In genomic region chr1:35718492-35719336, GRCh38 we compare ENCODE assay signal across 8 cellular contexts. TPM values are rescaled to one million over a fixed set of nuclear protein-coding genes. Genes with fewer than 3 reads are reported as not detected.
DNase-seq lines count a peak whose midpoint lies in the region; ATAC-seq, FAIRE-seq and TF ChIP-seq lines count a peak whose summit lies in the region.

Gene C1orf216, minus strand, starts transcription at chr1:35718884. Its CDS starts 2,563 bp downstream, at chr1:35716321.

- peak within 1 kb of the TSS; percentile 81 for H3K4me2 ChIP-seq in mammary epithelial cell (ENCODE audit: insufficient read depth, low read depth, low read length)

- ATAC-seq in GM21576 (IDR thresholded peaks at IDR 0.05; ENCODE audit: unreplicated experiment) (peak; percentile 47), activated B cell treated with CpG ODN at 0.5 μM for 24 hours (ENCODE audit: low read depth) (peak; percentile 69), HG02623 (IDR thresholded peaks at IDR 0.05; ENCODE audit: unreplicated experiment) (no peak)

- POLR2A ChIA-PET in activated B cell treated with CpG ODN at 0.5 μM for 24 hours (lab: Charles Lee), result interaction anchor here (1.3 kb wide), 1 partner anchor 51 kb away, joined by 4 read pairs; the partner anchor contains the start of gene CLSPN

- DNase-seq in D721Med (ENCODE audit: insufficient read length, low spot score) (peak; percentile 49), MV-4-11 (lab: John Stamatoyannopoulos, UW) (peak; percentile 55), activated B cell treated with CpG ODN at 0.5 μM for 24 hours (peak; percentile 59), mammary epithelial cell (peak; percentile 72), iPS-NIHi7 (ENCODE audit: extremely low spot score) (peak; percentile 67), spleen (peak; percentile 88)

- peaks cover 6% of the 10 kb centered on the region for H3K36me3 Mint-ChIP-seq in activated B cell treated with CpG ODN at 0.5 μM for 24 hours (ENCODE audit: low read depth)

- FAIRE-seq in D721Med (lab: Jason Lieb, UNC), result no peak

- H3K79me2 ChIP-seq in mammary epithelial cell (ENCODE audit: insufficient read depth, low read length), result peaks cover 45% of the 10 kb centered on the region

- dilution Hi-C loops in mammary epithelial cell (cut with HindIII; ENCODE audit: low sequenced_read_pairs), result no loop called here

- no TSS peak for BruUV-seq in mammary epithelial cell (replicated peaks; lab: Mats Ljungman, UMichigan)

- no peaks in the 10 kb centered on the region for H3K9me3 ChIP-seq in mammary epithelial cell (replicated peaks; ENCODE audit: insufficient read depth, low read length)
- no peaks in the 10 kb centered on the region for H3K9me3 ChIP-seq in spleen

- H3K9me3 Mint-ChIP-seq in activated B cell treated with CpG ODN at 0.5 μM for 24 hours, result no peaks in the 10 kb centered on the region

- peaks cover 28% of the 10 kb centered on the region for H3K4me1 Mint-ChIP-seq in activated B cell treated with CpG ODN at 0.5 μM for 24 hours

- H3K27me3 ChIP-seq in mammary epithelial cell (ENCODE audit: insufficient read depth, low read length) (no peaks in the 10 kb centered on the region), spleen (replicated peaks in 1 of 7) (no peaks in the 10 kb centered on the region)

- no peak for TF ChIP-seq POLR2A in spleen (IDR thresholded peaks at IDR 0.05)

- H2AFZ ChIP-seq in mammary epithelial cell (ENCODE audit: low read depth, low read length), result peak within 1 kb of the TSS; percentile 96

- no peak for TF ChIP-seq CTCF in D721Med (IDR thresholded peaks at IDR 0.05; ENCODE audit: insufficient read depth, missing control alignments)
- TF ChIP-seq CTCF in activated B cell treated with CpG ODN at 0.5 μM for 24 hours (IDR thresholded peaks at IDR 0.05), result no peak
- TF ChIP-seq CTCF in mammary epithelial cell (conservative IDR thresholded peaks at IDR 0.05 in 1 of 2, IDR thresholded peaks at IDR 0.05 in 1 of 2; ENCODE audit: extremely low read depth in 1 of 2, insufficient read depth in 1 of 2, low read depth in 1 of 2, low read length in 2 of 2), result no peak
- no peak for TF ChIP-seq CTCF in spleen (IDR thresholded peaks at IDR 0.05 in 8 of 11, conservative IDR thresholded peaks at IDR 0.05 in 3 of 11)

- H3K27ac Mint-ChIP-seq in activated B cell treated with CpG ODN at 0.5 μM for 24 hours, result peak within 1 kb of the TSS; percentile 85

- in situ Hi-C loops in mammary epithelial cell (cut with MboI; ENCODE audit: low sequenced_read_pairs in 2 of 2), result no loop called here

- H3K4me1 ChIP-seq in mammary epithelial cell (ENCODE audit: insufficient read depth, low read length) (peaks cover 18% of the 10 kb centered on the region), spleen (peaks cover 9 to 50% (median 35%) of the 10 kb centered on the region in 6 donors)

- CTCF ChIA-PET in activated B cell treated with CpG ODN at 0.5 μM for 24 hours (lab: Charles Lee), result interaction anchor here (4.2 kb wide), 1 partner anchor 150 kb away, joined by 37 read pairs; no protein-coding TSS in a partner anchor
- CTCF ChIA-PET in mammary epithelial cell (lab: Charles Lee; ENCODE audit: low non-redundant PET), result interaction anchor here (0.6 kb wide), 1 partner anchor 146 kb away, joined by 4 read pairs; no protein-coding TSS in a partner anchor

- intact Hi-C loops in activated B cell treated with CpG ODN at 0.5 μM for 24 hours (cut with micrococcal nuclease) (loop anchor here (2.0 kb wide), 2 partner anchors 52 to 78 kb away; partner anchors contain the start of gene PSMB2), mammary epithelial cell (cut with micrococcal nuclease) (loop anchor here (1.0 kb wide), 1 partner anchor 267 kb away; no protein-coding TSS in a partner anchor), spleen (cut with DNase I; ENCODE audit: low total_unique reads) (loop anchor here (5.0 kb wide), 1 partner anchor 146 kb away; the partner anchor contains the start of gene TFAP2E)

- H3K27me3 Mint-ChIP-seq in activated B cell treated with CpG ODN at 0.5 μM for 24 hours, result no peaks in the 10 kb centered on the region

- H3K27ac ChIP-seq in mammary epithelial cell (ENCODE audit: insufficient read depth, low read depth, low read length) (peak within 1 kb of the TSS; percentile 25), spleen (peak within 1 kb of the TSS; percentile 55 to 88 (median 77))

- peak within 1 kb of the TSS; percentile 62 to 90 (median 81) for H3K4me3 ChIP-seq in mammary epithelial cell (replicated peaks in 1 of 3; ENCODE audit: insufficient read depth in 1 of 3, low read depth in 2 of 3, low read length in 3 of 3)
- H3K4me3 ChIP-seq in spleen, result peak within 1 kb of the TSS; percentile 74 to 95 (median 89)

- peak within 1 kb of the TSS; percentile 69 for H3K9ac ChIP-seq in mammary epithelial cell (ENCODE audit: insufficient read depth, low read length)

- H3K4me3 Mint-ChIP-seq in activated B cell treated with CpG ODN at 0.5 μM for 24 hours, result peak within 1 kb of the TSS; percentile 90

- H3K36me3 ChIP-seq in mammary epithelial cell (ENCODE audit: insufficient read depth, low read length), result no peaks in the 10 kb centered on the region
- H3K36me3 ChIP-seq in spleen, result peaks cover 0 to 25% (median 1%) of the 10 kb centered on the region in 6 donors

- WGBS in mammary epithelial cell (ENCODE audit: low coverage, missing lambda C conversion rate), result 8% methylated on average over 14 of the region's 76 CpGs
- WGBS in spleen, 5 donors, result 0 to 2% (median 1%) methylated on average over 30 to 76 of the region's 76 CpGs

- H4K20me1 ChIP-seq in mammary epithelial cell (ENCODE audit: insufficient read depth, low read length), result no peaks in the 10 kb centered on the region

RNA-seq across cellular contexts. Expression of gene C1orf216, which starts in this region (rescaled TPM):
- total RNA-seq in activated B cell treated with CpG ODN at 0.5 μM for 24 hours, result 4.4 and 5.8 TPM in 2 replicates
- total RNA-seq in mammary epithelial cell, result 10 to 100 TPM in 1 of 2 donors, 1 to 10 TPM in 1; 9.3 to 15.8 TPM
- polyA plus RNA-seq in mammary epithelial cell, result 9.7 TPM
- 17.2 TPM for polyA minus RNA-seq in mammary epithelial cell
- 10 to 100 TPM in 3 of 7 donors, 1 to 10 TPM in 4; 8.4 to 12.6 (median 9.5) TPM for total RNA-seq in spleen
- 1 to 10 TPM; 2.7 to 8.1 (median 4.2) TPM for polyA plus RNA-seq in spleen
